ENCODE assay signal across 15 cellular contexts in the genomic region with DNA sequence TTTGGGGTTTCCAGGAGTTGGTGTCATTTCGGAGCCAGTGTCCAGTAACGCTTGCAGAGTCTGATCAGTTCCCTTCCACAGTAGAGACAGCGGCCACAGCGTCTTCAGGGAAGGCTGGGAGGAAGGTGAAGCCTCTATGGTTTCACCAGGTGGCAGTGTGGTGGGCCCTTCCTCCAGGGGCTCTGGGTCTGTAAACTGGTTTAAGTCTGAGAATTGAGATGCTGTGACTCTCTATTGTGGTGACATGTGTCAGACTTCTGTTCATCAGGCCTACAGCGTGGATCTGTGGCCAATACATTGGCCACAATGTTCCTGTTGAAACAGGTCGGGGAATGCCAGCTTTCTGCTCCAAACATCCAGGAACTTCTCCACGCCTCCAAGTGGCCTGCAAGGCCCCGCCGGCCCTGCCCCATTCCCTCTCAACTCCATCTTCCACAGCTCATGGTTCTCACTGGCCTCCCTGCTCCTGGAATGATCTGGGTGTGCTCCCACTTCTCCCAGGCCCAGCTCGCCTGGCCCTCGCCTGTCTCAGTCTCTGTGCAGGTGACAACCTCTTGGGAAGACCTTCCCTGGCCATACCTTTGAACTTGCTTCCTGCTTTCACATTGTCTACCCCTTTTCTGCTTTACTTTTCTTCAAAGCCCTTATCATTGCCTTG.
DNase-seq lines count a peak whose midpoint lies in the region; ATAC-seq and TF ChIP-seq lines count a peak whose summit lies in the region.
"Had no signal": no experiment of that assay in that cellular context is flagged by ENCODE, and none has a peak within 500 bp of the region (broad histone marks: within the 10 kb centered on the region; RNA-seq: fewer than 3 reads in every experiment).

No MANE protein-coding gene starts in this region.

- H3K4me1 ChIP-seq in mammary epithelial cell (ENCODE audit: insufficient read depth, low read length) = peaks cover 10% of the 10 kb centered on the region

- in situ Hi-C loops in mammary epithelial cell (cut with MboI; ENCODE audit: low sequenced_read_pairs in 2 of 2) = no loop called here

- no peak overlapping the region for H3K27ac Mint-ChIP-seq in MCF 10A (ENCODE audit: low read depth, unreplicated experiment)
- H3K27ac Mint-ChIP-seq in stimulated activated naive CD8-positive, alpha-beta T cell treated with anti-CD3 and anti-CD28 coated beads, Interleukin-15, amount 100 ng/mL, for 72 hours = peak overlapping the region in 1 of 2 donors; percentile 52
- H3K27ac Mint-ChIP-seq: activated naive CD8-positive, alpha-beta T cell treated with anti-CD3 and anti-CD28 coated beads, Interleukin-2, amount 10 ng/mL, durations not matched to agents 7 days and 5 days had no signal

- 59% methylated on average over 11 of the region's 11 CpGs for WGBS in mammary epithelial cell (ENCODE audit: low coverage, missing lambda C conversion rate)

- intact Hi-C loops in mammary epithelial cell (cut with micrococcal nuclease) = no loop called here
- intact Hi-C loops in MCF 10A (cut with micrococcal nuclease) = no loop called here

- H3K27ac ChIP-seq in mammary epithelial cell (ENCODE audit: insufficient read depth, low read depth, low read length) = no peak overlapping the region
- H3K27ac ChIP-seq: SJSA1 had no signal

- H3K4me3 ChIP-seq in mammary epithelial cell (replicated peaks in 1 of 3; ENCODE audit: insufficient read depth in 1 of 3, low read depth in 2 of 3, low read length in 3 of 3) (no peak overlapping the region), kidney epithelial cell (ENCODE audit: low read depth, low read length) (no peak overlapping the region)
- H3K4me3 ChIP-seq: pancreas, SJSA1 had no signal

- no peaks in the 10 kb centered on the region for H3K79me2 ChIP-seq in mammary epithelial cell (ENCODE audit: insufficient read depth, low read length)

- H3K9ac ChIP-seq in mammary epithelial cell (ENCODE audit: insufficient read depth, low read length) = no peak overlapping the region

- no peaks in the 10 kb centered on the region for H3K9me3 Mint-ChIP-seq in MCF 10A (ENCODE audit: unreplicated experiment)
- H3K9me3 Mint-ChIP-seq in stimulated activated naive CD8-positive, alpha-beta T cell treated with anti-CD3 and anti-CD28 coated beads, Interleukin-15, amount 100 ng/mL, for 72 hours = no peaks in the 10 kb centered on the region
- H3K9me3 Mint-ChIP-seq: activated naive CD8-positive, alpha-beta T cell treated with anti-CD3 and anti-CD28 coated beads, Interleukin-2, amount 10 ng/mL, durations not matched to agents 7 days and 5 days had no signal

- H3K27me3 ChIP-seq in mammary epithelial cell (ENCODE audit: insufficient read depth, low read length) (no peaks in the 10 kb centered on the region), kidney epithelial cell (ENCODE audit: control insufficient read depth, insufficient read depth, low read length) (no peaks in the 10 kb centered on the region)
- H3K27me3 ChIP-seq: pancreas, SJSA1 had no signal

- dilution Hi-C loops in mammary epithelial cell (cut with HindIII; ENCODE audit: low sequenced_read_pairs) = no loop called here

- CTCF ChIA-PET in mammary epithelial cell (lab: Charles Lee; ENCODE audit: low non-redundant PET) (no interaction called here), MCF 10A (lab: Yijun Ruan, JAX) (interaction anchor here (0.6 kb wide), 1 partner anchor 14 kb away, joined by 3 read pairs; no protein-coding TSS in a partner anchor), GM10248 (lab: Yijun Ruan, JAX) (interaction anchor here (1.7 kb wide), 1 partner anchor 13 kb away, joined by 4 read pairs; no protein-coding TSS in a partner anchor)

- H3K27me3 Mint-ChIP-seq in MCF 10A (ENCODE audit: insufficient read depth, unreplicated experiment) = no peaks in the 10 kb centered on the region
- no peaks in the 10 kb centered on the region for H3K27me3 Mint-ChIP-seq in stimulated activated naive CD8-positive, alpha-beta T cell treated with anti-CD3 and anti-CD28 coated beads, Interleukin-15, amount 100 ng/mL, for 72 hours
- H3K27me3 Mint-ChIP-seq: activated naive CD8-positive, alpha-beta T cell treated with anti-CD3 and anti-CD28 coated beads, Interleukin-2, amount 10 ng/mL, durations not matched to agents 7 days and 5 days had no signal

- peak overlapping the region; percentile 77 for H2AFZ ChIP-seq in mammary epithelial cell (ENCODE audit: low read depth, low read length)

- no peaks in the 10 kb centered on the region for H4K20me1 ChIP-seq in mammary epithelial cell (ENCODE audit: insufficient read depth, low read length)

- BruUV-seq in mammary epithelial cell (replicated peaks; lab: Mats Ljungman, UMichigan) (no TSS peak), MCF 10A (replicated peaks; lab: Mats Ljungman, UMichigan) (no TSS peak)

- H3K36me3 Mint-ChIP-seq in MCF 10A (ENCODE audit: insufficient read depth, unreplicated experiment) = no peaks in the 10 kb centered on the region
- H3K36me3 Mint-ChIP-seq: activated naive CD8-positive, alpha-beta T cell treated with anti-CD3 and anti-CD28 coated beads, Interleukin-2, amount 10 ng/mL, durations not matched to agents 7 days and 5 days had no signal

- ATAC-seq in stimulated activated naive CD8-positive, alpha-beta T cell treated with anti-CD3 and anti-CD28 coated beads, Interleukin-15, amount 100 ng/mL, for 72 hours = peak; percentile 83
- no peak for ATAC-seq in GM21576 (IDR thresholded peaks at IDR 0.05; ENCODE audit: unreplicated experiment)

- no peaks in the 10 kb centered on the region for H3K4me1 Mint-ChIP-seq in MCF 10A (ENCODE audit: insufficient read depth, unreplicated experiment)
- H3K4me1 Mint-ChIP-seq in stimulated activated naive CD8-positive, alpha-beta T cell treated with anti-CD3 and anti-CD28 coated beads, Interleukin-15, amount 100 ng/mL, for 72 hours = no peaks in the 10 kb centered on the region
- H3K4me1 Mint-ChIP-seq: activated naive CD8-positive, alpha-beta T cell treated with anti-CD3 and anti-CD28 coated beads, Interleukin-2, amount 10 ng/mL, durations not matched to agents 7 days and 5 days had no signal

- POLR2A ChIA-PET in MCF 10A (lab: Yijun Ruan, JAX) = no interaction called here
- POLR2A ChIA-PET in GM10248 (lab: Yijun Ruan, JAX) = no interaction called here

- H3K36me3 ChIP-seq in mammary epithelial cell (ENCODE audit: insufficient read depth, low read length) (no peaks in the 10 kb centered on the region), kidney epithelial cell (ENCODE audit: control insufficient read depth, insufficient read depth, low read length) (no peaks in the 10 kb centered on the region)
- H3K36me3 ChIP-seq: pancreas, SJSA1 had no signal

- no peak for TF ChIP-seq CTCF in mammary epithelial cell (conservative IDR thresholded peaks at IDR 0.05 in 1 of 2, IDR thresholded peaks at IDR 0.05 in 1 of 2; ENCODE audit: extremely low read depth in 1 of 2, insufficient read depth in 1 of 2, low read depth in 1 of 2, low read length in 2 of 2)
- TF ChIP-seq CTCF in MCF 10A (IDR thresholded peaks at IDR 0.05; ENCODE audit: unreplicated experiment) = no peak
- TF ChIP-seq CTCF in kidney epithelial cell (IDR thresholded peaks at IDR 0.05; ENCODE audit: insufficient read depth, low read length, poor library complexity, severe bottlenecking) = peak; percentile 3
- no peak for TF ChIP-seq CTCF in GM10248 (IDR thresholded peaks at IDR 0.05; ENCODE audit: control extremely low read depth, extremely low read depth, low read depth, missing control alignments)

- no peak overlapping the region for H3K4me2 ChIP-seq in mammary epithelial cell (ENCODE audit: insufficient read depth, low read depth, low read length)

- peak; percentile 83 for DNase-seq in mammary epithelial cell
- DNase-seq in MCF 10A (ENCODE audit: unreplicated experiment) = no peak
- peak; percentile 31 for DNase-seq in astrocyte of the hippocampus (ENCODE audit: low read depth, low spot score)
- no peak for DNase-seq in kidney epithelial cell (ENCODE audit: low read depth)
- DNase-seq in stimulated activated naive CD8-positive, alpha-beta T cell treated with anti-CD3 and anti-CD28 coated beads, Interleukin-15, amount 100 ng/mL, for 72 hours = peak in 1 of 2 donors; percentile 13
- no peak for DNase-seq in GM10248 (ENCODE audit: extremely low spot score)
- DNase-seq in cortex of kidney (lab: John Stamatoyannopoulos, UW) = no peak
- DNase-seq: activated naive CD8-positive, alpha-beta T cell treated with anti-CD3 and anti-CD28 coated beads, Interleukin-2, amount 10 ng/mL, durations not matched to agents 7 days and 5 days; erythroblast; KBM-7; midbrain; NCI-H187 had no signal

- no peak overlapping the region for H3K4me3 Mint-ChIP-seq in MCF 10A (ENCODE audit: unreplicated experiment)
- no peak overlapping the region for H3K4me3 Mint-ChIP-seq in stimulated activated naive CD8-positive, alpha-beta T cell treated with anti-CD3 and anti-CD28 coated beads, Interleukin-15, amount 100 ng/mL, for 72 hours
- H3K4me3 Mint-ChIP-seq: activated naive CD8-positive, alpha-beta T cell treated with anti-CD3 and anti-CD28 coated beads, Interleukin-2, amount 10 ng/mL, durations not matched to agents 7 days and 5 days had no signal

- H3K9me3 ChIP-seq in mammary epithelial cell (replicated peaks; ENCODE audit: insufficient read depth, low read length) = no peaks in the 10 kb centered on the region
- H3K9me3 ChIP-seq: pancreas, SJSA1 had no signal

Comparison
In these comparisons a context has a peak if more than half of its experiments do, and no peak if none do; other contexts are left out.
1. DNase-seq: peak in mammary epithelial cell (single experiment) and astrocyte of the hippocampus (single experiment); none in MCF 10A (single experiment), kidney epithelial cell (single experiment), GM10248 (single experiment) and cortex of kidney (single experiment).